Comparison of ENCODE assay signal across 32 cellular contexts in genomic region chr9:5825896-5826622, GRCh38. TPM values are rescaled to one million over a fixed set of nuclear protein-coding genes. Genes with fewer than 3 reads are reported as not detected.
DNase-seq lines count a peak whose midpoint lies in the region; ATAC-seq and TF ChIP-seq lines count a peak whose summit lies in the region.
"Had no signal": no experiment of that assay in that cellular context is flagged by ENCODE, and none has a peak within 500 bp of the region (broad histone marks: within the 10 kb centered on the region; RNA-seq: fewer than 3 reads in every experiment).

No MANE protein-coding gene starts in this region.

- H3K36me3 ChIP-seq in Loucy (ENCODE audit: insufficient read depth, low read length): peaks cover 27% of the 10 kb centered on the region; the same call in 1 of the 2 replicates
- H3K36me3 ChIP-seq: ovary had no signal

- no peaks in the 10 kb centered on the region for H3K9me3 Mint-ChIP-seq in CD4-positive, alpha-beta T cell
- H3K9me3 Mint-ChIP-seq in activated T-helper 2 cell treated with anti-CD3 and anti-CD28 coated beads, Interferon-gamma antibody, Interleukin-2, Interleukin-4, amounts not matched to agents 10 μg/mL and 5 μg/mL and 100 μg/mL, durations not matched to agents 14 hours and 24 hours and 36 hours: no peaks in the 10 kb centered on the region
- H3K9me3 Mint-ChIP-seq in naive thymus-derived CD8-positive, alpha-beta T cell: no peaks in the 10 kb centered on the region
- H3K9me3 Mint-ChIP-seq in activated naive CD8-positive, alpha-beta T cell treated with anti-CD3 and anti-CD28 coated beads for 36 hours: no peaks in the 10 kb centered on the region
- H3K9me3 Mint-ChIP-seq: activated CD4-positive, alpha-beta T cell treated with anti-CD3 and anti-CD28 coated beads, Interleukin-2, amount 10 ng/mL, durations not matched to agents 7 days and 5 days; activated T-cell treated with anti-CD3 and anti-CD28 coated beads, Interleukin-2, amount 50 U/mL, for 72 hours; brain; neural crest cell; stimulated activated naive CD8-positive, alpha-beta T cell treated with anti-CD3 and anti-CD28 coated beads, Interleukin-15, Interleukin-2, amounts not matched to agents 100 ng/mL and 50 ng/mL, for 24 hours; WTC11 had no signal

- H3F3A ChIP-seq in Loucy (ENCODE audit: low read depth): no peaks in the 10 kb centered on the region

- H3K27ac Mint-ChIP-seq in CD4-positive, alpha-beta T cell: peak overlapping the region; percentile 7
- peak overlapping the region; percentile 25 for H3K27ac Mint-ChIP-seq in activated T-helper 2 cell treated with anti-CD3 and anti-CD28 coated beads, Interferon-gamma antibody, Interleukin-2, Interleukin-4, amounts not matched to agents 10 μg/mL and 5 μg/mL and 100 μg/mL, durations not matched to agents 14 hours and 24 hours and 36 hours
- H3K27ac Mint-ChIP-seq in naive thymus-derived CD8-positive, alpha-beta T cell: peak overlapping the region in 6 of 10 donors; percentile 12 to 63 (median 33)
- no peak overlapping the region for H3K27ac Mint-ChIP-seq in activated naive CD8-positive, alpha-beta T cell treated with anti-CD3 and anti-CD28 coated beads for 36 hours
- H3K27ac Mint-ChIP-seq: activated CD4-positive, alpha-beta T cell treated with anti-CD3 and anti-CD28 coated beads, Interleukin-2, amount 10 ng/mL, durations not matched to agents 7 days and 5 days; activated T-cell treated with anti-CD3 and anti-CD28 coated beads, Interleukin-2, amount 50 U/mL, for 72 hours; brain; stimulated activated naive CD8-positive, alpha-beta T cell treated with anti-CD3 and anti-CD28 coated beads, Interleukin-15, Interleukin-2, amounts not matched to agents 100 ng/mL and 50 ng/mL, for 24 hours; WTC11 had no signal

- CTCF ChIA-PET in CD4-positive, alpha-beta T cell (lab: Charles Lee): interaction anchor here (1.2 kb wide), 1 partner anchor 9 kb away, joined by 3 read pairs; no protein-coding TSS in a partner anchor

- peaks cover 77% of the 10 kb centered on the region for H3K36me3 Mint-ChIP-seq in CD4-positive, alpha-beta T cell (ENCODE audit: low read depth)
- H3K36me3 Mint-ChIP-seq in activated T-helper 2 cell treated with anti-CD3 and anti-CD28 coated beads, Interferon-gamma antibody, Interleukin-2, Interleukin-4, amounts not matched to agents 10 μg/mL and 5 μg/mL and 100 μg/mL, durations not matched to agents 14 hours and 24 hours and 36 hours (ENCODE audit: low read depth): peaks cover 63% of the 10 kb centered on the region
- peaks cover 0 to 77% (median 13%) of the 10 kb centered on the region in 3 donors for H3K36me3 Mint-ChIP-seq in naive thymus-derived CD8-positive, alpha-beta T cell
- H3K36me3 Mint-ChIP-seq in activated naive CD8-positive, alpha-beta T cell treated with anti-CD3 and anti-CD28 coated beads for 36 hours: peaks cover 9% of the 10 kb centered on the region

- no peaks in the 10 kb centered on the region for H3K9me2 ChIP-seq in Loucy (replicated peaks; ENCODE audit: low read depth, low read length)

- TF ChIP-seq CTCF in CD4-positive, alpha-beta T cell (IDR thresholded peaks at IDR 0.05): no peak
- no peak for TF ChIP-seq CTCF in Loucy (conservative IDR thresholded peaks at IDR 0.05; ENCODE audit: low read length)

- H3K4me3 Mint-ChIP-seq in CD4-positive, alpha-beta T cell: no peak overlapping the region
- H3K4me3 Mint-ChIP-seq in activated T-helper 2 cell treated with anti-CD3 and anti-CD28 coated beads, Interferon-gamma antibody, Interleukin-2, Interleukin-4, amounts not matched to agents 10 μg/mL and 5 μg/mL and 100 μg/mL, durations not matched to agents 14 hours and 24 hours and 36 hours (ENCODE audit: low read depth): no peak overlapping the region
- H3K4me3 Mint-ChIP-seq in naive thymus-derived CD8-positive, alpha-beta T cell: no peak overlapping the region
- no peak overlapping the region for H3K4me3 Mint-ChIP-seq in activated naive CD8-positive, alpha-beta T cell treated with anti-CD3 and anti-CD28 coated beads for 36 hours
- H3K4me3 Mint-ChIP-seq: activated CD4-positive, alpha-beta T cell treated with anti-CD3 and anti-CD28 coated beads, Interleukin-2, amount 10 ng/mL, durations not matched to agents 7 days and 5 days; activated T-cell treated with anti-CD3 and anti-CD28 coated beads, Interleukin-2, amount 50 U/mL, for 72 hours; brain; neural crest cell; stimulated activated naive CD8-positive, alpha-beta T cell treated with anti-CD3 and anti-CD28 coated beads, Interleukin-15, Interleukin-2, amounts not matched to agents 100 ng/mL and 50 ng/mL, for 24 hours; WTC11 had no signal

- H2AFZ ChIP-seq in Loucy (ENCODE audit: low read length): no peak overlapping the region

- ATAC-seq in CD4-positive, alpha-beta T cell (ENCODE audit: poor library complexity): no peak
- ATAC-seq in naive thymus-derived CD8-positive, alpha-beta T cell: no peak
- no peak for ATAC-seq in GM19035 (IDR thresholded peaks at IDR 0.05; ENCODE audit: unreplicated experiment)
- ATAC-seq: HCT116, lower lobe of right lung, WTC11 had no signal

- peaks cover 56% of the 10 kb centered on the region for H3K79me2 ChIP-seq in Loucy (ENCODE audit: insufficient read depth, low read length)

- peak overlapping the region; percentile 0 for H3K9ac ChIP-seq in Loucy (ENCODE audit: low read depth, low read length, poor library complexity, severe bottlenecking)

- no peaks in the 10 kb centered on the region for H3K9me3 ChIP-seq in CD4-positive, alpha-beta T cell (ENCODE audit: control insufficient read depth, low read length)
- H3K9me3 ChIP-seq in Loucy (ENCODE audit: insufficient read depth, low read depth, low read length): no peaks in the 10 kb centered on the region
- H3K9me3 ChIP-seq: Caco-2, lower lobe of right lung, ovary, Peyer's patch, tibial artery had no signal

- H3K4me1 ChIP-seq in Loucy (ENCODE audit: insufficient read depth, low read length, poor library complexity, severe bottlenecking): peaks cover 58% of the 10 kb centered on the region
- H3K4me1 ChIP-seq: Caco-2 had no signal

- H3K27ac ChIP-seq in CD4-positive, alpha-beta T cell (ENCODE audit: low read depth, low read length): no peak overlapping the region
- H3K27ac ChIP-seq: lower lobe of right lung, ovary, Peyer's patch, tibial artery had no signal

- DNase-seq in CD4-positive, alpha-beta T cell: no peak
- no peak for DNase-seq in activated T-helper 2 cell treated with anti-CD3 and anti-CD28 coated beads, Interferon-gamma antibody, Interleukin-2, Interleukin-4, amounts not matched to agents 10 μg/mL and 5 μg/mL and 100 μg/mL, durations not matched to agents 14 hours and 24 hours and 36 hours (ENCODE audit: low spot score)
- DNase-seq in naive thymus-derived CD8-positive, alpha-beta T cell: no peak
- no peak for DNase-seq in NCI-H774 (lab: John Stamatoyannopoulos, UW)
- no peak for DNase-seq in 8988T
- no peak for DNase-seq in activated naive CD8-positive, alpha-beta T cell treated with anti-CD3 and anti-CD28 coated beads for 36 hours
- DNase-seq: activated CD4-positive, alpha-beta T cell treated with anti-CD3 and anti-CD28 coated beads, Interleukin-2, amount 10 ng/mL, durations not matched to agents 7 days and 5 days; activated naive CD4-positive, alpha-beta T cell treated with Interleukin-2 at 50 U/mL for 16 hours; activated T-cell treated with anti-CD3 and anti-CD28 coated beads, Interleukin-2, amount 50 U/mL, for 72 hours; amniotic stem cell; Caco-2; cerebellar nuclear complex; dermis blood vessel endothelial cell; lower lobe of right lung; NCI-H1417 treated with DMSO at 0.1 percent for 48 hours; NCI-H2029 treated with DMSO at 0.1 percent for 48 hours; NCI-H2227 treated with DMSO at 0.1 percent for 48 hours; NCI-H526; ovary; Peyer's patch; retina; SHP77; T-helper 9 cell; tibial artery had no signal

- H3K27me3 ChIP-seq in CD4-positive, alpha-beta T cell (ENCODE audit: control insufficient read depth, insufficient read depth, low read length): no peaks in the 10 kb centered on the region
- H3K27me3 ChIP-seq in Loucy (ENCODE audit: insufficient read depth, low read length, poor library complexity, severe bottlenecking): no peaks in the 10 kb centered on the region
- H3K27me3 ChIP-seq: ovary, Peyer's patch, tibial artery had no signal

- POLR2A ChIA-PET in CD4-positive, alpha-beta T cell (lab: Charles Lee): no interaction called here
- POLR2A ChIA-PET in naive thymus-derived CD8-positive, alpha-beta T cell (lab: Charles Lee): interaction anchor here (1.5 kb wide), 1 partner anchor 16 kb away, joined by 3 read pairs; no protein-coding TSS in a partner anchor

- H3K4me1 Mint-ChIP-seq in CD4-positive, alpha-beta T cell (ENCODE audit: low read depth): peaks cover 38% of the 10 kb centered on the region
- peaks cover 37% of the 10 kb centered on the region for H3K4me1 Mint-ChIP-seq in activated T-helper 2 cell treated with anti-CD3 and anti-CD28 coated beads, Interferon-gamma antibody, Interleukin-2, Interleukin-4, amounts not matched to agents 10 μg/mL and 5 μg/mL and 100 μg/mL, durations not matched to agents 14 hours and 24 hours and 36 hours (ENCODE audit: low read depth)
- peaks cover 17 to 51% (median 41%) of the 10 kb centered on the region in 4 donors for H3K4me1 Mint-ChIP-seq in naive thymus-derived CD8-positive, alpha-beta T cell
- peaks cover 26% of the 10 kb centered on the region for H3K4me1 Mint-ChIP-seq in activated naive CD8-positive, alpha-beta T cell treated with anti-CD3 and anti-CD28 coated beads for 36 hours
- H3K4me1 Mint-ChIP-seq: neural crest cell had no signal

- intact Hi-C loops in CD4-positive, alpha-beta T cell (cut with DNase I, micrococcal nuclease): no loop called here
- intact Hi-C loops in activated T-helper 2 cell treated with anti-CD3 and anti-CD28 coated beads, Interferon-gamma antibody, Interleukin-2, Interleukin-4, amounts not matched to agents 10 μg/mL and 5 μg/mL and 100 μg/mL, durations not matched to agents 14 hours and 24 hours and 36 hours (cut with micrococcal nuclease): no loop called here

- H3K27me3 Mint-ChIP-seq in CD4-positive, alpha-beta T cell: no peaks in the 10 kb centered on the region
- H3K27me3 Mint-ChIP-seq in activated T-helper 2 cell treated with anti-CD3 and anti-CD28 coated beads, Interferon-gamma antibody, Interleukin-2, Interleukin-4, amounts not matched to agents 10 μg/mL and 5 μg/mL and 100 μg/mL, durations not matched to agents 14 hours and 24 hours and 36 hours (ENCODE audit: low read depth): no peaks in the 10 kb centered on the region
- H3K27me3 Mint-ChIP-seq in naive thymus-derived CD8-positive, alpha-beta T cell: no peaks in the 10 kb centered on the region
- H3K27me3 Mint-ChIP-seq in activated naive CD8-positive, alpha-beta T cell treated with anti-CD3 and anti-CD28 coated beads for 36 hours: no peaks in the 10 kb centered on the region
- H3K27me3 Mint-ChIP-seq: activated CD4-positive, alpha-beta T cell treated with anti-CD3 and anti-CD28 coated beads, Interleukin-2, amount 10 ng/mL, durations not matched to agents 7 days and 5 days; brain; stimulated activated naive CD8-positive, alpha-beta T cell treated with anti-CD3 and anti-CD28 coated beads, Interleukin-15, Interleukin-2, amounts not matched to agents 100 ng/mL and 50 ng/mL, for 24 hours had no signal

- H3K4me3 ChIP-seq in Loucy (ENCODE audit: low read length, poor library complexity, severe bottlenecking): peak overlapping the region; percentile 49
- H3K4me3 ChIP-seq: lower lobe of right lung, ovary, Peyer's patch, smooth muscle cell, tibial artery had no signal

- H4K20me1 ChIP-seq in Loucy (ENCODE audit: insufficient read depth, low read length, poor library complexity, severe bottlenecking): peaks cover 35% of the 10 kb centered on the region

- H3K4me2 ChIP-seq in Loucy (ENCODE audit: low read depth, low read length, poor library complexity, severe bottlenecking): peak overlapping the region; percentile 52
- H3K4me2 ChIP-seq: smooth muscle cell had no signal

RNA-seq across cellular contexts. Expression of gene ERMP1, which starts 6.9 kb away (rescaled TPM):
- 1 to 10 TPM; 5.8 to 6.8 TPM for total RNA-seq in CD4-positive, alpha-beta T cell
- 21.1 and 25.3 TPM in 2 replicates for total RNA-seq in activated T-helper 2 cell treated with anti-CD3 and anti-CD28 coated beads, Interferon-gamma antibody, Interleukin-2, Interleukin-4, amounts not matched to agents 10 μg/mL and 5 μg/mL and 100 μg/mL, durations not matched to agents 14 hours and 24 hours and 36 hours
- total RNA-seq in naive thymus-derived CD8-positive, alpha-beta T cell: 10 to 100 TPM; 16.1 to 16.8 TPM
- polyA plus RNA-seq in naive thymus-derived CD8-positive, alpha-beta T cell: 10 to 100 TPM in 2 of 3 donors, 1 to 10 TPM in 1; 7.0 to 11.8 (median 10.8) TPM
- 1 to 10 TPM; 6.6 to 7.0 TPM for total RNA-seq in activated naive CD8-positive, alpha-beta T cell treated with anti-CD3 and anti-CD28 coated beads for 36 hours
